Comparison of ENCODE assay signal across 23 cellular contexts in the genomic region with DNA sequence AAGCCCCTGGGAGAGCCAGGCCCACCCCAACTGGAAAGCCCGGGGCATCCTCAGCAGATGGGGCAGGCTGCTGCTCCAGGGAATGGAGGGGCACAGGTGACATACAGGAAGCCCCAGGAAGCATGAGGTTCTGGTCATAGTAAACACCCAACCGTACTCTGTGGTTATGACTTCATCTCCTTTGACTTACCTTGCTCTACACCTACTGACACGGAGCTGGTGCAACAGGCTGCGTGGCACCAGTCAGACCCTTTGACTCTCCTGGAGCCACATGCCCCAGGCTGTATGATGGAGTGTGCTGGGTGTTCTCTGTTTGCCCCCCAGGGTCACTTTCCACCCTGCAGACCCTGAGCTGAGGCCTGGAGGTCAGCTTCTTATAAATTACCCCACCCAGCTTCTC.
"Had no signal": no experiment of that assay in that cellular context is flagged by ENCODE, and none has a peak within 500 bp of the region (broad histone marks: within the 10 kb centered on the region; RNA-seq: fewer than 3 reads in every experiment).

No MANE protein-coding gene starts in this region.

- H3K27ac ChIP-seq: KMS-11, SJSA1, SK-N-MC had no signal

- H3K9me3 Mint-ChIP-seq: IgD-negative memory B cell had no signal

- H3K4me3 ChIP-seq: K562, SJSA1, SK-N-MC had no signal

- DNase-seq: Kasumi-1, MV-4-11, NCI-H1048, NCI-H1105, NCI-H1417, NCI-H1436 treated with DMSO at 0.1 percent for 48 hours, NCI-H1694, NCI-H187 treated with DMSO at 0.1 percent for 48 hours, NCI-H2029 treated with DMSO at 0.1 percent for 48 hours, NCI-H2171 treated with DMSO at 0.1 percent for 48 hours, NCI-H345, NCI-H446 treated with DMSO at 0.1 percent for 48 hours, NCI-H510A treated with DMSO at 0.1 percent for 48 hours, NCI-H526, NCI-H82, Right ventricle myocardium superior, RPMI8226, SIG-M5 had no signal

- H3K4me3 Mint-ChIP-seq: IgD-negative memory B cell had no signal

- H3K4me1 Mint-ChIP-seq: IgD-negative memory B cell had no signal

- H3K27me3 ChIP-seq: SJSA1 had no signal

- H3K27ac Mint-ChIP-seq: IgD-negative memory B cell had no signal

- ATAC-seq: K562 had no signal

- H3K36me3 Mint-ChIP-seq: IgD-negative memory B cell had no signal
